ENCODE assay signal across 2 cellular contexts in genomic region chr12:62135553-62136200, GRCh38.
TF ChIP-seq lines count a peak whose summit lies in the region.

No MANE protein-coding gene starts in this region.

TF ChIP-seq in HepG2, 621 proteins besides CTCF, POLR2A, EP300 and RAD21 (continued from another document):
- TF ChIP-seq BCLAF1 (IDR thresholded peaks at IDR 0.05) = no peak
- no peak for TF ChIP-seq KMT2B (CRISPR knock-in tag; IDR thresholded peaks at IDR 0.05)
- no peak for TF ChIP-seq ADNP (CRISPR knock-in tag; IDR thresholded peaks at IDR 0.05)
- TF ChIP-seq ZKSCAN8 (CRISPR knock-in tag; IDR thresholded peaks at IDR 0.05; ENCODE audit: borderline replicate concordance) = no peak
- TF ChIP-seq CEBPB (IDR thresholded peaks at IDR 0.05; ENCODE audit: borderline replicate concordance, low read depth, low read length) = peak; percentile 78; the same call in 1 of the 2 replicates

TF ChIP-seq in K562, 482 proteins besides CTCF, POLR2A, EP300 and RAD21 (continued from another document):
- TF ChIP-seq SRSF1 (IDR thresholded peaks at IDR 0.05; ENCODE audit: low read depth, low read length) = no peak
- TF ChIP-seq MAFF (IDR thresholded peaks at IDR 0.05; ENCODE audit: low read length) = 0 out of 2 replicates have a peak, but pooled peaks have one; percentile 11
- no peak for TF ChIP-seq TFAP4 (CRISPR knock-in tag; IDR thresholded peaks at IDR 0.05; ENCODE audit: borderline replicate concordance)
- no peak for TF ChIP-seq PRPF4 (IDR thresholded peaks at IDR 0.05; ENCODE audit: insufficient read depth, low read depth, low read length, poor library complexity, severe bottlenecking)
- TF ChIP-seq EWSR1 (IDR thresholded peaks at IDR 0.05; ENCODE audit: borderline replicate concordance, low read depth, partially characterized antibody) = no peak
- no peak for TF ChIP-seq RBM34 (IDR thresholded peaks at IDR 0.05; ENCODE audit: borderline replicate concordance, insufficient read depth, low read length)
- TF ChIP-seq CEBPB (tag; IDR thresholded peaks at IDR 0.05) = peak; percentile 92
- TF ChIP-seq BCLAF1 (IDR thresholded peaks at IDR 0.05; ENCODE audit: borderline replicate concordance in 1 of 2, control insufficient read depth in 1 of 2, low read depth in 2 of 2, low read length in 1 of 2) = no peak
- TF ChIP-seq ESRRA (IDR thresholded peaks at IDR 0.05; ENCODE audit: borderline replicate concordance, low read depth) = no peak
- TF ChIP-seq FUS (optimal IDR thresholded peaks at IDR 0.05; ENCODE audit: low read depth, low read length) = no peak
- TF ChIP-seq CEBPG (CRISPR knock-in tag; IDR thresholded peaks at IDR 0.05) = no peak
- TF ChIP-seq CEBPG (tag; conservative IDR thresholded peaks at IDR 0.05 in 1 of 2, IDR thresholded peaks at IDR 0.05 in 1 of 2) = peak; percentile 59 to 97
- TF ChIP-seq ZNF316 (IDR thresholded peaks at IDR 0.05) = peak; percentile 51; the same call in 1 of the 2 replicates
- peak; percentile 41; the same call in 1 of the 2 replicates for TF ChIP-seq C11orf30 (IDR thresholded peaks at IDR 0.05; ENCODE audit: low read depth)
- no peak for TF ChIP-seq ATF4 (CRISPR knock-in tag; IDR thresholded peaks at IDR 0.05)
- TF ChIP-seq MAFG (tag; conservative IDR thresholded peaks at IDR 0.05) = peak; percentile 24; the same call in 1 of the 2 replicates
- no peak for TF ChIP-seq CREB3 (tag; conservative IDR thresholded peaks at IDR 0.05; ENCODE audit: low read depth)
- no peak for TF ChIP-seq JUNB (CRISPR knock-in tag; conservative IDR thresholded peaks at IDR 0.05)
- TF ChIP-seq CUX1 (CRISPR knock-in tag; IDR thresholded peaks at IDR 0.05) = no peak
- TF ChIP-seq ZNF121 (CRISPR knock-in tag; conservative IDR thresholded peaks at IDR 0.05) = no peak
- TF ChIP-seq HMBOX1 (IDR thresholded peaks at IDR 0.05) = no peak
TF ChIP-seq in K562: peak in this region for 6.
